25 cellular contexts compared by ENCODE assay signal in the genomic region with DNA sequence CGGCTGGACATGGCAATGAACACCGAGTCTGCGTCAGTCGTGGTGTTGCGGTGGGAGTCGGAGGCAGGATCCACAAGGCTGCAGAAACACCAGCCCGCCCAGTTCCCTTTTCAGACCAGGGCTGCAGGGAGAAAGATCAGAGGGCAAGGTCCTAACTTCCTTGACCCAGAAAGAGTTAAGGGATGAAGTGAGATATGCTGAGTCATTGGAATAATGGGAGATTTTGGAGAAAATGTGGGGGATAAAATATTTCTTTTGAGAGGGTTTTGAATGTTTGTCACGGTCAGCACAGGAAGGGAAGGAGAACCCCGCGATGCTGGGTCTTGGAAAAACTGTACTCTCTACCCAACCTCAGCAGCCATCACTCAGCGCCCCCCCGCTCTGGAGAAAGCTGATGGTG.
"Had no signal": no experiment of that assay in that cellular context is flagged by ENCODE, and none has a peak within 500 bp of the region (broad histone marks: within the 10 kb centered on the region; RNA-seq: fewer than 3 reads in every experiment).

No MANE protein-coding gene starts in this region.

- H2AFZ ChIP-seq: neural progenitor cell had no signal

- DNase-seq: colonic mucosa; effector CD8-positive, alpha-beta T cell; endodermal cell; foreskin fibroblast; gastrocnemius medialis; head of caudate nucleus; left cardiac atrium; left lung; mesenchymal stem cell; midbrain; naive thymus-derived CD4-positive, alpha-beta T cell; nucleus accumbens; spleen; stimulated activated CD4-positive, alpha-beta T cell treated with anti-CD3 and anti-CD28 coated beads, Interleukin-4, amount 100 ng/mL, for 4 hours; stimulated activated naive B cell treated with anti-CD40 and anti-IgM and Interleukin-4, amounts not matched to agents 10 μg/mL and 1 μg/mL and 100 μg/mL, for 72 hours had no signal

- ATAC-seq: esophagus mucosa; gastrocnemius medialis; left cardiac atrium; left lung; naive thymus-derived CD4-positive, alpha-beta T cell; stimulated activated naive B cell treated with anti-CD40 and anti-IgM and Interleukin-4, amounts not matched to agents 10 μg/mL and 1 μg/mL and 100 μg/mL, for 72 hours had no signal

- FAIRE-seq: islet of Langerhans had no signal

- H3K9me3 ChIP-seq: colonic mucosa, gastrocnemius medialis, left lung, prostate gland, right atrium auricular region, spleen, thoracic aorta, tibial nerve, vagina had no signal

- H3K9ac ChIP-seq: neural progenitor cell had no signal

- H3K27me3 ChIP-seq: colonic mucosa, gastrocnemius medialis, left lung, neural progenitor cell, right atrium auricular region, spleen, tibial nerve, vagina had no signal

- H3K4me3 ChIP-seq: colonic mucosa, gastrocnemius medialis, left lung, neural progenitor cell, prostate gland, right atrium auricular region, skin epidermis, spleen, thoracic aorta, tibial nerve, vagina had no signal

- H3K4me2 ChIP-seq: neural progenitor cell had no signal

- H3K4me1 ChIP-seq: colonic mucosa, gastrocnemius medialis, left lung, neural progenitor cell, prostate gland, right atrium auricular region, spleen, tibial nerve, vagina had no signal

- H3K36me3 ChIP-seq: colonic mucosa, gastrocnemius medialis, left lung, neural progenitor cell, prostate gland, right atrium auricular region, spleen, thoracic aorta, tibial nerve, vagina had no signal

- H3K27ac ChIP-seq: colonic mucosa, epithelial cell of prostate, gastrocnemius medialis, left lung, neural progenitor cell, prostate gland, right atrium auricular region, skin epidermis, spleen, thoracic aorta, tibial nerve, vagina had no signal
